In the genomic region with DNA sequence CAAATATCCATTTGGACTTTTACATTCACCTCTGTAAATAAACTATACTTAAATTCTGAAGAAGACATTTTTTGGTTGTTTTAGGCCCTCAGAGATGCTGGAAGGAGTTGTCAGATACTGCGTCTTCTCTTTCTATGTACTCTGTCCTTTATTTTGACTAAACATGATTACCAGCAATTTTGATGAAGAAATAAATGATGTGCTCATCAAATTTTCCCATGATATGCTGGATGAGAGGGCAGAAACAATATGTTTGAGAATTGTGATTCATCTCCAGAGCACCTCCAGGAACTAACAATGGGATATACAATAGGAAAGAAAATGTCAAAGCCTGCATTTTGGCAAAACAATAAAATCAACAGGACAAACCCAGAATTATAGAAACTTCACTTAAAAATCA, we compare ENCODE assay signal across 6 cellular contexts.
"Had no signal": no experiment of that assay in that cellular context is flagged by ENCODE, and none has a peak within 500 bp of the region (broad histone marks: within the 10 kb centered on the region; RNA-seq: fewer than 3 reads in every experiment).

No MANE protein-coding gene starts in this region.

- H3K9ac ChIP-seq: KMS-11 had no signal

- H3K4me2 ChIP-seq: KMS-11 had no signal

- FAIRE-seq: HTR-8/SVneo, K562 had no signal

- H3K4me3 ChIP-seq: K562 had no signal

- DNase-seq: KBM-7, KG1 had no signal

- ATAC-seq: K562 had no signal

- H3K27ac ChIP-seq: HL-60, KMS-11 had no signal
